ENCODE assay signal across 25 cellular contexts in genomic region chr2:13020469-13020868, GRCh38.
"Had no signal": no experiment of that assay in that cellular context is flagged by ENCODE, and none has a peak within 500 bp of the region (broad histone marks: within the 10 kb centered on the region; RNA-seq: fewer than 3 reads in every experiment).

No MANE protein-coding gene starts in this region.

- H3K27ac ChIP-seq: coronary artery, dorsolateral prefrontal cortex, epithelial cell of prostate, esophagus squamous epithelium, gastrocnemius medialis, heart right ventricle, left lung, lower lobe of right lung had no signal

- FAIRE-seq: colon, islet of Langerhans, keratinocyte had no signal

- DNase-seq: dermis blood vessel endothelial cell; dorsolateral prefrontal cortex; effector CD4-positive, alpha-beta T cell; effector memory CD4-positive, alpha-beta T cell; erythroblast; esophagus squamous epithelium; foreskin fibroblast; foreskin melanocyte; gastrocnemius medialis; glutamatergic neuron; head of caudate nucleus; heart right ventricle; hippocampal formation; left cardiac atrium; left lung; left ventricle myocardium superior; lower lobe of right lung; mucosa of descending colon; naive B cell had no signal

- H3K27me3 ChIP-seq: left lung had no signal

- H3K4me3 ChIP-seq: coronary artery, dorsolateral prefrontal cortex, esophagus squamous epithelium, gastrocnemius medialis, heart right ventricle, left lung, lower lobe of right lung, mucosa of descending colon had no signal

- H3K4me1 ChIP-seq: esophagus squamous epithelium, gastrocnemius medialis, left lung, lower lobe of right lung had no signal

- ATAC-seq: esophagus mucosa, gastrocnemius medialis, heart right ventricle, left lung, lower lobe of right lung, mucosa of descending colon had no signal

- H3K36me3 ChIP-seq: esophagus squamous epithelium, gastrocnemius medialis, heart right ventricle, left lung, lower lobe of right lung had no signal

- H3K9me3 ChIP-seq: esophagus squamous epithelium, gastrocnemius medialis, heart right ventricle, left lung, lower lobe of right lung, mucosa of descending colon had no signal
